Comparison of ENCODE assay signal across 9 cellular contexts in the genomic region with DNA sequence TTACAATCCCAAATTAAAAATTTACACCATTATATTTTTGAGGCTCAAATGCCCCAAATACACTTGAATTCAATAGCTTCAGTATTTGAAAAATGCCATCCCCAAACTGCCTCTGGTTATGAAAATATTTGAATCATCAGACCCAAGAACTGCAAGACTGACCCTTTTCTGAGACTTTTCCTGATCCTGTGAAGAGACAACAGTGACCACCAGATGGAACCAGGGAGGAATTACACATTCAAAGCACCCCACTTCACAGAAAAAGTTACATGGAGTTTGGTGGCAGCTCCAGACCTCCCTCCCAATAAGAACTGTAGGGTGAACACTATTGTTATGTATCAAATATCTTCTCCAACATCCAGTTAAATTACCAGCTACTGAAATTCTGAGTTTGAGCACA. TPM values are rescaled to one million over a fixed set of nuclear protein-coding genes. Genes with fewer than 3 reads are reported as not detected.
DNase-seq lines count a peak whose midpoint lies in the region; ATAC-seq, FAIRE-seq and TF ChIP-seq lines count a peak whose summit lies in the region.
"Had no signal": no experiment of that assay in that cellular context is flagged by ENCODE, and none has a peak within 500 bp of the region (broad histone marks: within the 10 kb centered on the region; RNA-seq: fewer than 3 reads in every experiment).

No MANE protein-coding gene starts in this region.

- H3K27ac ChIP-seq in A549 (no peak overlapping the region), RWPE1 (no peak overlapping the region), right cardiac atrium (ENCODE audit: low read length) (no peak overlapping the region), transverse colon (no peak overlapping the region)

- H3K36me3 ChIP-seq in GM06990 (ENCODE audit: control insufficient read depth, insufficient read depth, low read length) = peaks cover 16% of the 10 kb centered on the region
- H3K36me3 ChIP-seq in transverse colon = peaks cover 0 to 73% (median 28%) of the 10 kb centered on the region in 4 donors

- POLR2A ChIA-PET in A549 (lab: Yijun Ruan, JAX) = no interaction called here
- POLR2A ChIA-PET in RWPE1 (lab: Yijun Ruan, JAX; ENCODE audit: low non-redundant PET) = no interaction called here

- H3K9me3 ChIP-seq in A549 = no peaks in the 10 kb centered on the region
- H3K9me3 ChIP-seq in right cardiac atrium (ENCODE audit: control insufficient read depth, low read length) = no peaks in the 10 kb centered on the region
- H3K9me3 ChIP-seq in transverse colon = no peaks in the 10 kb centered on the region

- H3K4me1 ChIP-seq in A549 (no peaks in the 10 kb centered on the region), right cardiac atrium (ENCODE audit: control insufficient read depth, insufficient read depth, low read length) (no peaks in the 10 kb centered on the region), transverse colon (peaks cover 0 to 6% (median 0%) of the 10 kb centered on the region in 4 donors)

- TF ChIP-seq CTCF in A549 (IDR thresholded peaks at IDR 0.05) (0 out of 3 replicates have a peak, but pooled peaks have one; percentile 10), GM06990 (IDR thresholded peaks at IDR 0.05; ENCODE audit: insufficient read depth, low read length, poor library complexity, severe bottlenecking) (peak; percentile 7), RWPE1 (conservative IDR thresholded peaks at IDR 0.05; ENCODE audit: low read depth) (peak; percentile 25), foreskin fibroblast (IDR thresholded peaks at IDR 0.05; ENCODE audit: low read depth, low read length) (peak; percentile 39), transverse colon (IDR thresholded peaks at IDR 0.05) (peak in 1 of 5 experiments; percentile 5)

- DNase-seq in A549 (ENCODE audit: low read depth in 1 of 2, low spot score in 1 of 2) (peak; percentile 6 to 15), GM06990 (ENCODE audit: extremely low read depth, insufficient read length) (no peak), RWPE1 (ENCODE audit: low spot score) (peak; percentile 5), foreskin fibroblast (peak; percentile 12 to 40), HCEC 1CT (no peak), right cardiac atrium (no peak), transverse colon (no peak)
- DNase-seq: left colon had no signal

- TF ChIP-seq POLR2A in A549 (IDR thresholded peaks at IDR 0.05; ENCODE audit: low read length) = no peak
- TF ChIP-seq POLR2A in transverse colon (IDR thresholded peaks at IDR 0.05) = no peak

- in situ Hi-C loops in transverse colon (cut with MboI; ENCODE audit: low pct_ligation_motif_present in 1 of 4, low pct_unique_long_range_greater_than_20kb in 1 of 4, low sequenced_read_pairs in 3 of 4) = no loop called here

- TF ChIP-seq RAD21 in A549 (conservative IDR thresholded peaks at IDR 0.05 in 1 of 2, IDR thresholded peaks at IDR 0.05 in 1 of 2) = peak in 1 of 2 experiments; percentile 18; a peak in 1 of 5 replicates

- ATAC-seq in A549 = peak; percentile 82 to 85
- no peak for ATAC-seq in HG02981 (IDR thresholded peaks at IDR 0.05; ENCODE audit: unreplicated experiment)
- ATAC-seq in right cardiac atrium = no peak
- ATAC-seq: left colon had no signal

- no peak overlapping the region for H3K4me2 ChIP-seq in A549

- no peak for TF ChIP-seq EP300 in A549 (IDR thresholded peaks at IDR 0.05)
- no peak for TF ChIP-seq EP300 in transverse colon (IDR thresholded peaks at IDR 0.05; ENCODE audit: low read depth)

- no peak overlapping the region for H3K4me3 ChIP-seq in A549
- no peak overlapping the region for H3K4me3 ChIP-seq in GM06990 (replicated peaks; ENCODE audit: low read depth, low read length)
- H3K4me3 ChIP-seq in foreskin fibroblast (ENCODE audit: low read depth in 1 of 2, low read length in 2 of 2) = no peak overlapping the region
- no peak overlapping the region for H3K4me3 ChIP-seq in right cardiac atrium (ENCODE audit: low read length)
- H3K4me3 ChIP-seq in transverse colon = no peak overlapping the region

- intact Hi-C loops in right cardiac atrium (cut with DNase I) (no loop called here), transverse colon (cut with DNase I; ENCODE audit: low total_unique reads) (no loop called here)

- FAIRE-seq in A549 (lab: Jason Lieb, UNC) = no peak

- H3K27me3 ChIP-seq in GM06990 (replicated peaks; ENCODE audit: control insufficient read depth, insufficient read depth, low read length) (no peaks in the 10 kb centered on the region), right cardiac atrium (ENCODE audit: control insufficient read depth, insufficient read depth) (no peaks in the 10 kb centered on the region), transverse colon (no peaks in the 10 kb centered on the region)

- CTCF ChIA-PET in A549 (lab: Yijun Ruan, JAX) = interaction anchor here (0.6 to 1.9 kb wide), 7 partner anchors 9 to 283 kb away, joined by 3 to 5 read pairs (median 3); no protein-coding TSS in a partner anchor
- CTCF ChIA-PET in RWPE1 (lab: Yijun Ruan, JAX) = interaction anchor here (0.6 to 1.0 kb wide), 3 partner anchors 12 to 260 kb away, joined by 3 to 5 read pairs (median 3); no protein-coding TSS in a partner anchor

TF ChIP-seq in A549, 52 proteins besides CTCF, POLR2A, EP300 and RAD21:
- no peak for TF ChIP-seq FOSB (CRISPR knock-in tag; IDR thresholded peaks at IDR 0.05)
- TF ChIP-seq NR3C1 (IDR thresholded peaks at IDR 0.05) = no peak
- TF ChIP-seq TP53 (CRISPR knock-in tag; IDR thresholded peaks at IDR 0.05) = no peak
- TF ChIP-seq JUNB (IDR thresholded peaks at IDR 0.05) = no peak
- TF ChIP-seq REST (IDR thresholded peaks at IDR 0.05) = no peak
- no peak for TF ChIP-seq MYC (IDR thresholded peaks at IDR 0.05; ENCODE audit: borderline replicate concordance, low read length)
- TF ChIP-seq SMC3 (IDR thresholded peaks at IDR 0.05) = no peak
- TF ChIP-seq ESRRA (IDR thresholded peaks at IDR 0.05; ENCODE audit: borderline replicate concordance, low read length) = no peak

RNA-seq across cellular contexts. Expression of gene SCD5, which starts 44.0 kb away (rescaled TPM):
- polyA plus RNA-seq in A549 (2011; rRNA removed) = 11.3 and 11.9 TPM in 2 replicates
- polyA plus RNA-seq in A549 (2012; cell fraction: cytosol; rRNA removed) = 4.6 and 5.8 TPM in 2 replicates
- polyA plus RNA-seq in A549 (2012; cell fraction: nucleus; rRNA removed) = 4.0 and 5.0 TPM in 2 replicates
- polyA plus RNA-seq in A549 (2017; fragmentation: RNase III; extraction: RNeasy Plus Mini Kit Qiagen cat#74134 plus additional on column Dnase treatment) = 7.5 to 10.8 TPM (median 9.8 TPM) in 3 replicates
- 8.2 and 8.8 TPM in 2 replicates for polyA minus RNA-seq in A549 (2011; rRNA and poly(A)+ RNA removed)
- 10 to 100 TPM; 11.6 to 14.2 (median 12.0) TPM for total RNA-seq in right cardiac atrium
- 6.0 TPM for polyA plus RNA-seq in right cardiac atrium
- 1 to 10 TPM; 1.5 to 7.5 (median 3.5) TPM for total RNA-seq in transverse colon

RNA-seq across cellular contexts. Expression of gene SEC31A, which starts 48.4 kb away (rescaled TPM):
- polyA plus RNA-seq in A549 (2011; rRNA removed) (117 and 127 TPM in 2 replicates), A549 (2017; fragmentation: RNase III; extraction: RNeasy Plus Mini Kit Qiagen cat#74134 plus additional on column Dnase treatment) (67.8 to 71.6 TPM (median 68.8 TPM) in 3 replicates), right cardiac atrium (87.3 TPM)
- polyA plus RNA-seq in A549 (2012; cell fraction: cytosol; rRNA removed) = 50.2 and 64.3 TPM in 2 replicates
- polyA plus RNA-seq in A549 (2012; cell fraction: nucleus; rRNA removed) = 59.8 and 62.1 TPM in 2 replicates
- 116 and 130 TPM in 2 replicates for polyA minus RNA-seq in A549 (2011; rRNA and poly(A)+ RNA removed)
- total RNA-seq in right cardiac atrium (100 to 1,000 TPM; 107 to 156 (median 128) TPM), transverse colon (100 to 1,000 TPM; 144 to 214 (median 163) TPM)

RNA-seq across cellular contexts. Expression of gene THAP9, which starts 57.9 kb away (rescaled TPM):
- polyA plus RNA-seq in A549 (2011; rRNA removed) (4.4 and 5.3 TPM in 2 replicates), A549 (2017; fragmentation: RNase III; extraction: RNeasy Plus Mini Kit Qiagen cat#74134 plus additional on column Dnase treatment) (1.7 to 2.3 TPM (median 2.3 TPM) in 3 replicates), right cardiac atrium (2.6 TPM)
- polyA plus RNA-seq in A549 (2012; cell fraction: cytosol; rRNA removed) = 1.0 and 1.1 TPM in 2 replicates
- polyA plus RNA-seq in A549 (2012; cell fraction: nucleus; rRNA removed) = 0.47 and 0.92 TPM in 2 replicates
- polyA minus RNA-seq in A549 (2011; rRNA and poly(A)+ RNA removed) = 2.0 and 3.1 TPM in 2 replicates
- total RNA-seq in right cardiac atrium (1 to 10 TPM; 3.2 to 6.3 (median 3.7) TPM), transverse colon (1 to 10 TPM; 3.7 to 7.3 (median 5.6) TPM)

Comparison
In these comparisons a context has a peak if more than half of its experiments do, and no peak if none do; other contexts are left out.
1. ATAC-seq: peak in A549 (2 of 2); none in HG02981 (single experiment) and right cardiac atrium (0 of 2).
2. DNase-seq: peak in A549 (2 of 2), RWPE1 (single experiment) and foreskin fibroblast (2 of 2); none in GM06990 (single experiment), HCEC 1CT (single experiment), right cardiac atrium (0 of 3) and transverse colon (single experiment).